ENCODE assay signal across 2 cellular contexts in the genomic region with DNA sequence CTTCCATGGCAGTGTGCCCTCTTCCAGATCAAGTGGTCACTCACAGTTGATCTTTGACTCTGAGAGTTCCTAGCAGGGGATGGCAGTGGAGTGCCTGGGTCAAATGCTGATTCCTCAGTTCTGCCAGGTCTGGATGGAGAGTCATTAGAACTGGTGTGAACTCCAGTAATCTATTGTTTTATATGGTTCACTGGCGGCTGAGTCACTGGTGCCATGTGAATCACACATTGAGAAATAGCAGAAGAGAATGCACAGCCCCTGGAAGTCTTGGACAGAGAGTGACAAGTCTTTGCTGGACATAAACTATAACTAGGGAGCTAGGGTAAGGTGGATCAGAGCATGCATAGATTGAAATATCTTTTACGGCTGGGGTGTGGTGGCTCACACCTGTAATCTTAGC.
TF ChIP-seq lines count a peak whose summit lies in the region.

No MANE protein-coding gene starts in this region.

TF ChIP-seq in HCT116, 20 proteins besides CTCF, POLR2A, EP300 and RAD21 (continued from another document):
- 0 out of 2 replicates have a peak, but pooled peaks have one; percentile 24 for TF ChIP-seq FOSL1 (IDR thresholded peaks at IDR 0.05; ENCODE audit: low read depth)
- no peak for TF ChIP-seq SRF (IDR thresholded peaks at IDR 0.05; ENCODE audit: low read depth)
- TF ChIP-seq POLR2AphosphoS5 (IDR thresholded peaks at IDR 0.05; ENCODE audit: low read depth, low read length) = no peak
- TF ChIP-seq ZNF274 (IDR thresholded peaks at IDR 0.05; ENCODE audit: low read depth, low read length) = no peak
- TF ChIP-seq, protein P1, sequence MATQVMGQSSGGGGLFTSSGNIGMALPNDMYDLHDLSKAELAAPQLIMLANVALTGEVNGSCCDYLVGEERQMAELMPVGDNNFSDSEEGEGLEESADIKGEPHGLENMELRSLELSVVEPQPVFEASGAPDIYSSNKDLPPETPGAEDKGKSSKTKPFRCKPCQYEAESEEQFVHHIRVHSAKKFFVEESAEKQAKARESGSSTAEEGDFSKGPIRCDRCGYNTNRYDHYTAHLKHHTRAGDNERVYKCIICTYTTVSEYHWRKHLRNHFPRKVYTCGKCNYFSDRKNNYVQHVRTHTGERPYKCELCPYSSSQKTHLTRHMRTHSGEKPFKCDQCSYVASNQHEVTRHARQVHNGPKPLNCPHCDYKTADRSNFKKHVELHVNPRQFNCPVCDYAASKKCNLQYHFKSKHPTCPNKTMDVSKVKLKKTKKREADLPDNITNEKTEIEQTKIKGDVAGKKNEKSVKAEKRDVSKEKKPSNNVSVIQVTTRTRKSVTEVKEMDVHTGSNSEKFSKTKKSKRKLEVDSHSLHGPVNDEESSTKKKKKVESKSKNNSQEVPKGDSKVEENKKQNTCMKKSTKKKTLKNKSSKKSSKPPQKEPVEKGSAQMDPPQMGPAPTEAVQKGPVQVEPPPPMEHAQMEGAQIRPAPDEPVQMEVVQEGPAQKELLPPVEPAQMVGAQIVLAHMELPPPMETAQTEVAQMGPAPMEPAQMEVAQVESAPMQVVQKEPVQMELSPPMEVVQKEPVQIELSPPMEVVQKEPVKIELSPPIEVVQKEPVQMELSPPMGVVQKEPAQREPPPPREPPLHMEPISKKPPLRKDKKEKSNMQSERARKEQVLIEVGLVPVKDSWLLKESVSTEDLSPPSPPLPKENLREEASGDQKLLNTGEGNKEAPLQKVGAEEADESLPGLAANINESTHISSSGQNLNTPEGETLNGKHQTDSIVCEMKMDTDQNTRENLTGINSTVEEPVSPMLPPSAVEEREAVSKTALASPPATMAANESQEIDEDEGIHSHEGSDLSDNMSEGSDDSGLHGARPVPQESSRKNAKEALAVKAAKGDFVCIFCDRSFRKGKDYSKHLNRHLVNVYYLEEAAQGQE (IDR thresholded peaks at IDR 0.05; ENCODE audit: low read depth) = no peak
- no peak for TF ChIP-seq TCF7L2 (IDR thresholded peaks at IDR 0.05; ENCODE audit: borderline replicate concordance, extremely low read depth, insufficient read depth, insufficient read length)
- no peak for TF ChIP-seq EZH2 (IDR thresholded peaks at IDR 0.05)
- no peak for TF ChIP-seq CBX3 (IDR thresholded peaks at IDR 0.05; ENCODE audit: low read depth)
- 0 out of 2 replicates have a peak, but pooled peaks have one; percentile 26 for TF ChIP-seq JUND (IDR thresholded peaks at IDR 0.05)
- TF ChIP-seq EZH2phosphoT487 (IDR thresholded peaks at IDR 0.05; ENCODE audit: borderline replicate concordance) = no peak
- TF ChIP-seq, protein P2, sequence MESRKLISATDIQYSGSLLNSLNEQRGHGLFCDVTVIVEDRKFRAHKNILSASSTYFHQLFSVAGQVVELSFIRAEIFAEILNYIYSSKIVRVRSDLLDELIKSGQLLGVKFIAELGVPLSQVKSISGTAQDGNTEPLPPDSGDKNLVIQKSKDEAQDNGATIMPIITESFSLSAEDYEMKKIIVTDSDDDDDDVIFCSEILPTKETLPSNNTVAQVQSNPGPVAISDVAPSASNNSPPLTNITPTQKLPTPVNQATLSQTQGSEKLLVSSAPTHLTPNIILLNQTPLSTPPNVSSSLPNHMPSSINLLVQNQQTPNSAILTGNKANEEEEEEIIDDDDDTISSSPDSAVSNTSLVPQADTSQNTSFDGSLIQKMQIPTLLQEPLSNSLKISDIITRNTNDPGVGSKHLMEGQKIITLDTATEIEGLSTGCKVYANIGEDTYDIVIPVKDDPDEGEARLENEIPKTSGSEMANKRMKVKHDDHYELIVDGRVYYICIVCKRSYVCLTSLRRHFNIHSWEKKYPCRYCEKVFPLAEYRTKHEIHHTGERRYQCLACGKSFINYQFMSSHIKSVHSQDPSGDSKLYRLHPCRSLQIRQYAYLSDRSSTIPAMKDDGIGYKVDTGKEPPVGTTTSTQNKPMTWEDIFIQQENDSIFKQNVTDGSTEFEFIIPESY (IDR thresholded peaks at IDR 0.05; ENCODE audit: extremely low read depth, insufficient replicate concordance, low read length) = no peak
- TF ChIP-seq, protein P3, sequence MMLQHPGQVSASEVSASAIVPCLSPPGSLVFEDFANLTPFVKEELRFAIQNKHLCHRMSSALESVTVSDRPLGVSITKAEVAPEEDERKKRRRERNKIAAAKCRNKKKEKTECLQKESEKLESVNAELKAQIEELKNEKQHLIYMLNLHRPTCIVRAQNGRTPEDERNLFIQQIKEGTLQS (IDR thresholded peaks at IDR 0.05) = no peak
- no peak for TF ChIP-seq SIN3A (IDR thresholded peaks at IDR 0.05; ENCODE audit: low read depth)
- TF ChIP-seq, protein P4, sequence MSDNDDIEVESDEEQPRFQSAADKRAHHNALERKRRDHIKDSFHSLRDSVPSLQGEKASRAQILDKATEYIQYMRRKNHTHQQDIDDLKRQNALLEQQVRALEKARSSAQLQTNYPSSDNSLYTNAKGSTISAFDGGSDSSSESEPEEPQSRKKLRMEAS (IDR thresholded peaks at IDR 0.05) = no peak
- TF ChIP-seq YY1 (IDR thresholded peaks at IDR 0.05; ENCODE audit: extremely low read depth, insufficient replicate concordance, low read depth, low read length) = no peak
TF ChIP-seq in HCT116: peak in this region for 3.

TF ChIP-seq in HEK293T, 16 proteins besides CTCF, POLR2A, EP300 and RAD21 (continued from another document):
- TF ChIP-seq CTBP1 (IDR thresholded peaks at IDR 0.05; ENCODE audit: borderline replicate concordance) (no peak), SUZ12 (IDR thresholded peaks at IDR 0.05) (no peak), FOXM1 (IDR thresholded peaks at IDR 0.05; ENCODE audit: borderline replicate concordance) (no peak), L3MBTL2 (conservative IDR thresholded peaks at IDR 0.05) (no peak), ELF4 (IDR thresholded peaks at IDR 0.05) (no peak), ARNT (IDR thresholded peaks at IDR 0.05) (no peak), FOXA1 (IDR thresholded peaks at IDR 0.05) (no peak), TARDBP (IDR thresholded peaks at IDR 0.05) (no peak), SP1 (IDR thresholded peaks at IDR 0.05) (no peak), FOXK2 (IDR thresholded peaks at IDR 0.05) (no peak), BHLHE40 (IDR thresholded peaks at IDR 0.05; ENCODE audit: borderline replicate concordance) (no peak), LEF1 (IDR thresholded peaks at IDR 0.05; ENCODE audit: borderline replicate concordance) (no peak), ZNF384 (IDR thresholded peaks at IDR 0.05) (no peak), NFRKB (IDR thresholded peaks at IDR 0.05) (no peak), HDGF (IDR thresholded peaks at IDR 0.05; ENCODE audit: borderline replicate concordance) (no peak)
